ENCODE assay signal across 1 cellular context in genomic region chr22:26663374-26663923, GRCh38.
TF ChIP-seq lines count a peak whose summit lies in the region.

No MANE protein-coding gene starts in this region.

TF ChIP-seq in SK-N-SH, 30 proteins besides CTCF, POLR2A, EP300 and RAD21 (continued from another document):
- TF ChIP-seq SIN3A (IDR thresholded peaks at IDR 0.05; ENCODE audit: borderline replicate concordance, low read depth, low read length) (no peak), POLR2AphosphoS5 (IDR thresholded peaks at IDR 0.05; ENCODE audit: low read depth, low read length) (no peak), GATA2 (CRISPR knock-in tag; IDR thresholded peaks at IDR 0.05) (no peak), TAF1 (IDR thresholded peaks at IDR 0.05; ENCODE audit: borderline replicate concordance, low read depth, low read length) (no peak), TEAD4 (IDR thresholded peaks at IDR 0.05; ENCODE audit: borderline replicate concordance, insufficient read depth) (no peak), TCF12 (IDR thresholded peaks at IDR 0.05) (no peak), RFX5 (IDR thresholded peaks at IDR 0.05; ENCODE audit: low read length) (no peak), FOXJ3 (CRISPR knock-in tag; IDR thresholded peaks at IDR 0.05) (no peak), FOXM1 (IDR thresholded peaks at IDR 0.05; ENCODE audit: low read depth) (no peak), FOSL2 (IDR thresholded peaks at IDR 0.05; ENCODE audit: borderline replicate concordance, low read depth) (no peak)
